Comparison of ENCODE assay signal across 1 cellular context in genomic region chr2:6750389-6751158, GRCh38.
TF ChIP-seq lines count a peak whose summit lies in the region.

No MANE protein-coding gene starts in this region.

TF ChIP-seq in H1, 55 proteins besides CTCF, POLR2A, EP300 and RAD21 (continued from another document):
- no peak for TF ChIP-seq SAP30 (IDR thresholded peaks at IDR 0.05; ENCODE audit: insufficient read depth, insufficient replicate concordance, low read length)
- TF ChIP-seq GABPA (IDR thresholded peaks at IDR 0.05; ENCODE audit: borderline replicate concordance, insufficient read depth, low read length): no peak
- TF ChIP-seq KDM1A (IDR thresholded peaks at IDR 0.05; ENCODE audit: borderline replicate concordance, low read length): no peak
- TF ChIP-seq CREB1 (IDR thresholded peaks at IDR 0.05): no peak
- no peak for TF ChIP-seq FOSL1 (IDR thresholded peaks at IDR 0.05; ENCODE audit: insufficient read depth, low read depth, low read length)
- TF ChIP-seq MAFK (IDR thresholded peaks at IDR 0.05; ENCODE audit: low read depth, low read length): no peak
- no peak for TF ChIP-seq CHD1 (IDR thresholded peaks at IDR 0.05; ENCODE audit: low read depth, low read length)
- no peak for TF ChIP-seq RNF2 (IDR thresholded peaks at IDR 0.05; ENCODE audit: borderline replicate concordance, low read depth, low read length, missing control alignments, poor library complexity, severe bottlenecking)
